ENCODE assay signal across 9 cellular contexts in the genomic region with DNA sequence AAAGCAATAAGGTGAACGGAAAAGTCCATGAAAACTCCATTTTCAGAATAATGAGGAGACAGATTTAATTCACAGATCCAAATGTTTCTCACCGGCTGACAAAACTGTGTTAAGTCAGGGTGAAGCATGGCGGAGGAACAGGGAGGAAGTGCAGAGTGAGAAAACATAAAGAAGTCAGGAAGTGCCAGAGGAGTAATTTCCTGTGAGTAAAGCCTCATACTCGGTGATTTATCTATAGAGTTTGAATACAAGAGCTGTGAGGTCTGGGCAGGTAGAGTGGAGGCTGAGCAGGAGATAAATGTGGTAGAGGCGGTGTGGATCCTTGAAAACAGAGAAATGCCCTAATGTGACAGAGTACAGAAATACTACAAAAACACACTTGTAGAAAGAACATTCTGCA. TPM values are rescaled to one million over a fixed set of nuclear protein-coding genes. Genes with fewer than 3 reads are reported as not detected.
A peak's percentile ranks its signal among the peaks of the same experiment; 100 is the strongest.
DNase-seq lines count a peak whose midpoint lies in the region; ATAC-seq, FAIRE-seq and TF ChIP-seq lines count a peak whose summit lies in the region.
"Had no signal": no experiment of that assay in that cellular context is flagged by ENCODE, and none has a peak within 500 bp of the region (broad histone marks: within the 10 kb centered on the region; RNA-seq: fewer than 3 reads in every experiment).

No MANE protein-coding gene starts in this region.

- H4K20me1 ChIP-seq in GM23338 (replicated peaks; ENCODE audit: insufficient read depth) = no peaks in the 10 kb centered on the region; the same call in 1 of the 2 replicates

- in situ Hi-C loops in brain microvascular endothelial cell (cut with HindIII; ENCODE audit: low pct_ligation_motif_present, low sequenced_read_pairs) = no loop called here

- no peaks in the 10 kb centered on the region for H3F3A ChIP-seq in GM23338 (replicated peaks; ENCODE audit: low read depth)

- H3K9me2 ChIP-seq in GM23338 (ENCODE audit: insufficient read depth) = no peaks in the 10 kb centered on the region

- no peaks in the 10 kb centered on the region for H3K9me3 ChIP-seq in small intestine (ENCODE audit: control insufficient read depth, low read depth)
- H3K9me3 ChIP-seq in WERI-Rb-1 (ENCODE audit: severe bottlenecking) = no peaks in the 10 kb centered on the region
- H3K9me3 ChIP-seq in stomach = no peaks in the 10 kb centered on the region

- H2AFZ ChIP-seq in GM23338 = no peak overlapping the region

- no peak overlapping the region for H3K4me3 Mint-ChIP-seq in GM23338
- peak overlapping the region; percentile 75 for H3K4me3 Mint-ChIP-seq in T-helper 1 cell treated with Interleukin-12 subunit alpha and Interleukin-12 subunit beta and Interleukin-4 antibody, amounts not matched to agents 30 μg/mL and 1 μg/mL, for 36 hours

- peaks cover 4% of the 10 kb centered on the region for H3K36me3 ChIP-seq in GM23338 (ENCODE audit: insufficient read depth)
- peaks cover 20% of the 10 kb centered on the region for H3K36me3 ChIP-seq in brain microvascular endothelial cell (replicated peaks)
- peaks cover 5 to 7% of the 10 kb centered on the region in 2 donors for H3K36me3 ChIP-seq in small intestine (ENCODE audit: control insufficient read depth in 2 of 2, insufficient read depth in 2 of 2, low read length in 2 of 2)
- peaks cover 9% of the 10 kb centered on the region for H3K36me3 ChIP-seq in WERI-Rb-1
- H3K36me3 ChIP-seq in stomach = peaks cover 10 to 62% (median 50%) of the 10 kb centered on the region in 4 donors

- TF ChIP-seq EP300 in stomach (IDR thresholded peaks at IDR 0.05) = no peak

- H3K4me1 ChIP-seq in GM23338 (ENCODE audit: insufficient read depth) = no peaks in the 10 kb centered on the region; the same call in 1 of the 2 replicates
- no peaks in the 10 kb centered on the region for H3K4me1 ChIP-seq in small intestine (ENCODE audit: control insufficient read depth in 2 of 2, insufficient read depth in 1 of 2, low read depth in 1 of 2, low read length in 1 of 2)
- peaks cover 0 to 39% (median 11%) of the 10 kb centered on the region in 4 donors for H3K4me1 ChIP-seq in stomach

- TF ChIP-seq CTCF in GM23338 (conservative IDR thresholded peaks at IDR 0.05; ENCODE audit: low read depth in 2 of 2) = no peak
- TF ChIP-seq CTCF in brain microvascular endothelial cell (IDR thresholded peaks at IDR 0.05; ENCODE audit: low read depth, low read length, missing control alignments) = no peak
- no peak for TF ChIP-seq CTCF in WERI-Rb-1 (IDR thresholded peaks at IDR 0.05; ENCODE audit: low read depth, low read length)
- no peak for TF ChIP-seq CTCF in stomach (IDR thresholded peaks at IDR 0.05)

- no peak for DNase-seq in GM23338 (ENCODE audit: low spot score)
- DNase-seq in brain microvascular endothelial cell = peak; percentile 26
- peak; percentile 40 for DNase-seq in small intestine
- no peak for DNase-seq in DMS79 treated with DMSO at 0.1 percent for 48 hours (lab: John Stamatoyannopoulos, UW)
- no peak for DNase-seq in WERI-Rb-1
- DNase-seq in cardiac septum (ENCODE audit: low spot score) = no peak
- DNase-seq in stomach = no peak

- no peak overlapping the region for H3K4me2 ChIP-seq in GM23338

- H3K4me3 ChIP-seq in GM23338 = no peak overlapping the region
- H3K4me3 ChIP-seq in brain microvascular endothelial cell (ENCODE audit: low read depth, low read length) = no peak overlapping the region
- no peak overlapping the region for H3K4me3 ChIP-seq in small intestine (ENCODE audit: low read depth in 1 of 2, low read length in 2 of 2)
- H3K4me3 ChIP-seq in WERI-Rb-1 (ENCODE audit: low read depth, low read length) = no peak overlapping the region
- H3K4me3 ChIP-seq in stomach = no peak overlapping the region
- H3K4me3 ChIP-seq: lung had no signal

- no peaks in the 10 kb centered on the region for H3K9me3 Mint-ChIP-seq in GM23338
- H3K9me3 Mint-ChIP-seq in T-helper 1 cell treated with Interleukin-12 subunit alpha and Interleukin-12 subunit beta and Interleukin-4 antibody, amounts not matched to agents 30 μg/mL and 1 μg/mL, for 36 hours = no peaks in the 10 kb centered on the region

- TF ChIP-seq POLR2A in stomach (IDR thresholded peaks at IDR 0.05) = no peak

- H3K27me3 ChIP-seq in GM23338 (ENCODE audit: insufficient read depth) (no peaks in the 10 kb centered on the region), brain microvascular endothelial cell (replicated peaks) (no peaks in the 10 kb centered on the region), small intestine (ENCODE audit: control insufficient read depth in 2 of 2, insufficient read depth in 2 of 2, low read length in 2 of 2) (no peaks in the 10 kb centered on the region), WERI-Rb-1 (ENCODE audit: insufficient read depth, low read depth, severe bottlenecking) (no peaks in the 10 kb centered on the region), stomach (no peaks in the 10 kb centered on the region)

- H3K27ac Mint-ChIP-seq in GM23338 = peak overlapping the region; percentile 17
- peak overlapping the region; percentile 86 for H3K27ac Mint-ChIP-seq in T-helper 1 cell treated with Interleukin-12 subunit alpha and Interleukin-12 subunit beta and Interleukin-4 antibody, amounts not matched to agents 30 μg/mL and 1 μg/mL, for 36 hours

- intact Hi-C loops in cardiac septum (cut with DNase I) (no loop called here), stomach (cut with DNase I; ENCODE audit: low total_unique reads) (no loop called here)

- FAIRE-seq in small intestine (lab: Jason Lieb, UNC) = no peak

- peaks cover 5% of the 10 kb centered on the region for H3K4me1 Mint-ChIP-seq in GM23338
- peaks cover 47% of the 10 kb centered on the region for H3K4me1 Mint-ChIP-seq in T-helper 1 cell treated with Interleukin-12 subunit alpha and Interleukin-12 subunit beta and Interleukin-4 antibody, amounts not matched to agents 30 μg/mL and 1 μg/mL, for 36 hours (ENCODE audit: low read depth)

- no peaks in the 10 kb centered on the region for H3K79me2 ChIP-seq in GM23338 (replicated peaks; ENCODE audit: insufficient read depth)

- H3K27ac ChIP-seq in GM23338 (ENCODE audit: low read depth) (no peak overlapping the region), brain microvascular endothelial cell (peak overlapping the region; percentile 16), small intestine (ENCODE audit: low read depth in 1 of 2, low read length in 1 of 2) (peak overlapping the region in 1 of 2 donors; percentile 38), WERI-Rb-1 (no peak overlapping the region), stomach (peak overlapping the region in 1 of 5 donors; percentile 43)

- WGBS in small intestine, 3 donors = 48 to 69% (median 62%) methylated on average over 5 of the region's 5 CpGs
- whole genome bisulfite sequencing in stomach, 5 donors = 53 to 70% (median 66%) methylated on average over 5 of the region's 5 CpGs

- ATAC-seq in GM23338 = no peak

- peaks cover 23% of the 10 kb centered on the region for H3K36me3 Mint-ChIP-seq in GM23338 (ENCODE audit: low read depth)
- peaks cover 54% of the 10 kb centered on the region for H3K36me3 Mint-ChIP-seq in T-helper 1 cell treated with Interleukin-12 subunit alpha and Interleukin-12 subunit beta and Interleukin-4 antibody, amounts not matched to agents 30 μg/mL and 1 μg/mL, for 36 hours (ENCODE audit: low read depth)

- H3K27me3 Mint-ChIP-seq in GM23338 (ENCODE audit: insufficient read depth, low read depth, poor library complexity) = no peaks in the 10 kb centered on the region
- no peaks in the 10 kb centered on the region for H3K27me3 Mint-ChIP-seq in T-helper 1 cell treated with Interleukin-12 subunit alpha and Interleukin-12 subunit beta and Interleukin-4 antibody, amounts not matched to agents 30 μg/mL and 1 μg/mL, for 36 hours (ENCODE audit: low read depth)

TF ChIP-seq in GM23338, 12 proteins besides CTCF, POLR2A, EP300 and RAD21 (continues in another document):
- TF ChIP-seq EZH2phosphoT487 (IDR thresholded peaks at IDR 0.05; ENCODE audit: unreplicated experiment) (no peak), CREB1 (CRISPR knock-in tag; IDR thresholded peaks at IDR 0.05; ENCODE audit: low read depth) (no peak), JUNB (IDR thresholded peaks at IDR 0.05; ENCODE audit: unreplicated experiment) (no peak), ZNF114 (CRISPR knock-in tag; IDR thresholded peaks at IDR 0.05) (no peak), POLR2AphosphoS5 (IDR thresholded peaks at IDR 0.05; ENCODE audit: low read depth) (no peak), NANOG (IDR thresholded peaks at IDR 0.05; ENCODE audit: borderline replicate concordance) (no peak), STAT1 (IDR thresholded peaks at IDR 0.05; ENCODE audit: unreplicated experiment) (no peak)

RNA-seq across cellular contexts. Expression of a gene that starts 11.4 kb away (rescaled TPM):
- total RNA-seq in GM23338 (2014; rRNA removed; shearing (Covaris generic)) = 17.1 and 30.6 TPM in 2 replicates
- 16.6 and 21.9 TPM in 2 replicates for polyA plus RNA-seq in GM23338 (2016; fragmentation: Nextera tagmentation; extraction: Ambion mirVana)
- polyA plus RNA-seq in small intestine = 10 to 100 TPM; 13.0 to 19.4 (median 14.3) TPM
- 26.1 TPM for total RNA-seq in cardiac septum
- 10 to 100 TPM in 4 of 5 donors, 1 to 10 TPM in 1; 5.2 to 63.6 (median 39.4) TPM for total RNA-seq in stomach
- 10 to 100 TPM; 16.0 to 20.7 (median 17.1) TPM for polyA plus RNA-seq in stomach

RNA-seq across cellular contexts. Expression of a gene that starts 25.6 kb away (rescaled TPM):
- 6.9 and 11.1 TPM in 2 replicates for total RNA-seq in GM23338 (2014; rRNA removed; shearing (Covaris generic))
- 9.2 and 12.2 TPM in 2 replicates for polyA plus RNA-seq in GM23338 (2016; fragmentation: Nextera tagmentation; extraction: Ambion mirVana)
- polyA plus RNA-seq in small intestine = under 1 TPM in 1 of 3 donors, not detected in 2; 0.36 TPM
- total RNA-seq in cardiac septum = 0.35 TPM
- total RNA-seq in stomach = under 1 TPM in 1 of 5 donors, not detected in 4; 0.55 TPM
- polyA plus RNA-seq in stomach = under 1 TPM in 1 of 3 donors, not detected in 2; 0.10 TPM

Comparison
In these comparisons a context has a peak if more than half of its experiments do, and no peak if none do; other contexts are left out.
1. DNase-seq: peak in brain microvascular endothelial cell (single experiment) and small intestine (single experiment); none in GM23338 (single experiment), DMS79 treated with DMSO at 0.1 percent for 48 hours (single experiment), WERI-Rb-1 (single experiment), cardiac septum (single experiment) and stomach (single experiment).